1 cellular context compared by ENCODE assay signal in the genomic region with DNA sequence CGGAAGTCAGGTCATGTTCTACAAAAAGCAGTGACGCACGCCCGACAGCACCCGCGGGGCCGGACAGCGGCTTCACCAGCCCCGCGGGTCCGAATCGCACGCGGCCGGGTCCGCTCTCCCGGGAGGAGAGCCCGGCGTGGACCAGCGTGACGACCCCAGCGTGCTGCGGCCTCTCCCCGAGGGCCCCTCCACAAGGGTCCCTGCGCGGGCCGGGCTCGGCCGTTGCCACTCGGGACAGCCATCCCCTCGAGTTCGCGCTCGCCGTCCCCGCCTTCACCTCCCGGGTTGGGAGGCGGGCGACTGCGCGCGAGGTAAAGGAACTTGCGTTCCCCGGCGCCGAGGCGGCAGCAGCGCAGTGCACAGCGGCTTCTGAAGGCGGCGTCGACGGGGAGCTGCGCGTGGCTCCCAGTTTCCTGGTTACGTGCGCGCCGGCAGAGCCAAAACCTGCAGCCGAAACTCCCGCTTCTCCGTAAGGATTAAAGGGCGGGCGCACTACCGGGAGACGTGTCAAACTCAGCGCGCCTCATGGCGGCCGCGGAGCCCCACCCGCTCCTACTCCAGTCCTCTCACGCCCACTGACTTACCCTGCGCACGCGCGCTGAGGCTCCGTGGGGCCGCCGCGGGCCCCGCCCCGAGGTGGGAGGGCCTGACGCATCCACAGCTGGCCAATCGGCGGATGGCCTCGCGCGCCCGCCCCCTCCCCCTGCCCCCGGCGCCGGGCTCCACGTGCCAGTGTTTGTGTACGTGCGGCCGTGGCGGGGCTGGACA.
TF ChIP-seq lines count a peak whose summit lies in the region.

No MANE protein-coding gene starts in this region.

TF ChIP-seq in HepG2, 621 proteins besides CTCF, POLR2A, EP300 and RAD21 (continued from another document):
- no peak for TF ChIP-seq U2AF2 (IDR thresholded peaks at IDR 0.05; ENCODE audit: low read depth, low read length)
- no peak for TF ChIP-seq ZNF225 (CRISPR knock-in tag; IDR thresholded peaks at IDR 0.05)
- no peak for TF ChIP-seq NBN (conservative IDR thresholded peaks at IDR 0.05)
- TF ChIP-seq TBX2 (CRISPR knock-in tag; IDR thresholded peaks at IDR 0.05; ENCODE audit: borderline replicate concordance) = peak; percentile 89
- peak; percentile 98 for TF ChIP-seq ZNF232 (CRISPR knock-in tag; IDR thresholded peaks at IDR 0.05; ENCODE audit: borderline replicate concordance)
